ENCODE assay signal across 12 cellular contexts in the genomic region with DNA sequence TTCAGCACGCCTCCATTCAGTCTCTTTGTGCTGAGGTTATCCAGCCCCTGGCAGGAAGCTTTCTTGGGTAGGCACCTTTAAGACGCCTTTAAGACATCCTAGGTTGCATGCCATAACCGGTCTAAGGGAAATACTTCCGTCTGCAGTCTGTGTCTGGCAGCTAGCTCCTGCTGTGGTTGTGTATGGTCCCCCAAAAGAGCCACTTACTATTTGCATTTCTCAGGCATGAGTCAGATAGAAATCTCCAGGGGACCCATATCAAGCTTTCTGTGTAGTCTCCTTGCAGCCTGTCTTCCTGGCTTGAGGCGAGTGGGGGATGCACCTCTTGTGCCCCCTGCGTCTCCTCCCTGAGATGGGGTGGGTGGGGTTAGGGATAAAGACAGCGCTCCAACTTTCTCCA. TPM values are rescaled to one million over a fixed set of nuclear protein-coding genes. Genes with fewer than 3 reads are reported as not detected.
DNase-seq lines count a peak whose midpoint lies in the region; ATAC-seq and TF ChIP-seq lines count a peak whose summit lies in the region.
"Had no signal": no experiment of that assay in that cellular context is flagged by ENCODE, and none has a peak within 500 bp of the region (broad histone marks: within the 10 kb centered on the region; RNA-seq: fewer than 3 reads in every experiment).

No MANE protein-coding gene starts in this region.

- H3K9me2 ChIP-seq in Karpas-422 (replicated peaks; ENCODE audit: insufficient read depth, low read length) = no peaks in the 10 kb centered on the region

- H4K20me1 ChIP-seq in Karpas-422 (ENCODE audit: insufficient read depth, low read depth, low read length) (no peaks in the 10 kb centered on the region), neural progenitor cell (ENCODE audit: low read depth) (no peaks in the 10 kb centered on the region)

- no peaks in the 10 kb centered on the region for H3K27me3 Mint-ChIP-seq in neural progenitor cell (ENCODE audit: insufficient read depth, low read depth)
- H3K27me3 Mint-ChIP-seq in progenitor cell of endocrine pancreas = peaks cover 29% of the 10 kb centered on the region

- no peak overlapping the region for H3K4me3 ChIP-seq in Karpas-422 (ENCODE audit: low read length)
- no peak overlapping the region for H3K4me3 ChIP-seq in neural progenitor cell

- H3K4me3 Mint-ChIP-seq in neural progenitor cell (peak overlapping the region; percentile 66), progenitor cell of endocrine pancreas (ENCODE audit: low read depth) (no peak overlapping the region)
- H3K4me3 Mint-ChIP-seq: naive B cell had no signal

- H3K4me2 ChIP-seq in Karpas-422 (ENCODE audit: low read depth, low read length, poor library complexity, severe bottlenecking) = peak overlapping the region; percentile 15
- peak overlapping the region; percentile 12 for H3K4me2 ChIP-seq in neural progenitor cell

- TF ChIP-seq CTCF in neural progenitor cell (IDR thresholded peaks at IDR 0.05) (no peak), progenitor cell of endocrine pancreas (IDR thresholded peaks at IDR 0.05; ENCODE audit: unreplicated experiment) (no peak)

- H3K36me3 Mint-ChIP-seq in neural progenitor cell (no peaks in the 10 kb centered on the region), progenitor cell of endocrine pancreas (ENCODE audit: insufficient read depth) (no peaks in the 10 kb centered on the region)
- H3K36me3 Mint-ChIP-seq: naive B cell had no signal

- DNase-seq in Karpas-422 (peak; percentile 66), neural progenitor cell (ENCODE audit: low spot score) (no peak), progenitor cell of endocrine pancreas (ENCODE audit: low spot score, unreplicated experiment) (no peak), DMS153 (lab: John Stamatoyannopoulos, UW) (no peak), retina (no peak), NCI-H1417 treated with DMSO at 0.1 percent for 48 hours (lab: John Stamatoyannopoulos, UW) (no peak)
- DNase-seq: activated effector memory CD4-positive, alpha-beta T cell treated with Interleukin-2 at 50 U/mL for 16 hours; naive B cell had no signal

- peak; percentile 78 for ATAC-seq in GM19035 (IDR thresholded peaks at IDR 0.05; ENCODE audit: unreplicated experiment)
- ATAC-seq in HG02763 (IDR thresholded peaks at IDR 0.05; ENCODE audit: unreplicated experiment) = peak; percentile 86

- H3K27me3 ChIP-seq in Karpas-422 (ENCODE audit: low read length) = no peaks in the 10 kb centered on the region
- H3K27me3 ChIP-seq in neural progenitor cell = peaks cover 26% of the 10 kb centered on the region

- H3K36me3 ChIP-seq in Karpas-422 (ENCODE audit: insufficient read depth, low read length) = no peaks in the 10 kb centered on the region
- H3K36me3 ChIP-seq in neural progenitor cell = no peaks in the 10 kb centered on the region

- H2AFZ ChIP-seq in Karpas-422 (ENCODE audit: low read length) (no peak overlapping the region), neural progenitor cell (replicated peaks) (peak overlapping the region; percentile 55)

- H3K9ac ChIP-seq in Karpas-422 (ENCODE audit: low read length) (no peak overlapping the region), neural progenitor cell (no peak overlapping the region)

- H3K4me1 Mint-ChIP-seq in neural progenitor cell (peaks cover 7% of the 10 kb centered on the region), progenitor cell of endocrine pancreas (ENCODE audit: low read depth) (no peaks in the 10 kb centered on the region)
- H3K4me1 Mint-ChIP-seq: naive B cell had no signal

- no peaks in the 10 kb centered on the region for H3F3A ChIP-seq in neural progenitor cell (ENCODE audit: low read depth)

- no peaks in the 10 kb centered on the region for H3K79me2 ChIP-seq in Karpas-422 (ENCODE audit: low read length)
- no peaks in the 10 kb centered on the region for H3K79me2 ChIP-seq in neural progenitor cell (ENCODE audit: low read depth)

- H3K27ac ChIP-seq in Karpas-422 (ENCODE audit: low read length) (no peak overlapping the region), neural progenitor cell (no peak overlapping the region)

- peaks cover 9% of the 10 kb centered on the region for H3K4me1 ChIP-seq in Karpas-422 (ENCODE audit: low read length)
- H3K4me1 ChIP-seq in neural progenitor cell = peaks cover 5% of the 10 kb centered on the region

- H3K9me3 ChIP-seq in Karpas-422 (ENCODE audit: low read length) (no peaks in the 10 kb centered on the region), neural progenitor cell (ENCODE audit: low read depth) (no peaks in the 10 kb centered on the region)

- H3K9me3 Mint-ChIP-seq in neural progenitor cell (no peaks in the 10 kb centered on the region), progenitor cell of endocrine pancreas (ENCODE audit: low read depth) (no peaks in the 10 kb centered on the region)

- H3K27ac Mint-ChIP-seq in neural progenitor cell (no peak overlapping the region), progenitor cell of endocrine pancreas (no peak overlapping the region)
- H3K27ac Mint-ChIP-seq: naive B cell had no signal

RNA-seq across cellular contexts. Expression of a gene that starts 10.0 kb away (rescaled TPM):
- total RNA-seq in Karpas-422 (2014; rRNA removed; shearing (Covaris generic); ENCODE audit: low replicate concordance) = not detected in 2 replicates
- total RNA-seq in neural progenitor cell (ENCODE audit: low replicate concordance) (0.28 and 0.90 TPM in 2 replicates), progenitor cell of endocrine pancreas (0.19 and 0.33 TPM in 2 replicates)

RNA-seq across cellular contexts. Expression of a gene that starts 27.8 kb away (rescaled TPM):
- not detected in 2 replicates for total RNA-seq in Karpas-422 (2014; rRNA removed; shearing (Covaris generic); ENCODE audit: low replicate concordance)
- total RNA-seq in neural progenitor cell (ENCODE audit: low replicate concordance) (not detected in 2 replicates), progenitor cell of endocrine pancreas (not detected in 2 replicates)
- total RNA-seq: epithelial cell of proximal tubule, LHCN-M2 had no signal
